Comparison of ENCODE assay signal across 1 cellular context in genomic region chr22:30430933-30431332, GRCh38.
TF ChIP-seq lines count a peak whose summit lies in the region.

No MANE protein-coding gene starts in this region.

TF ChIP-seq in H1, 55 proteins besides CTCF, POLR2A, EP300 and RAD21:
- TF ChIP-seq SIX5 (IDR thresholded peaks at IDR 0.05; ENCODE audit: low read depth, low read length), result no peak
- no peak for TF ChIP-seq SAP30 (IDR thresholded peaks at IDR 0.05; ENCODE audit: insufficient read depth, insufficient replicate concordance, low read length)
- no peak for TF ChIP-seq MAX (IDR thresholded peaks at IDR 0.05)
- no peak for TF ChIP-seq KDM5A (IDR thresholded peaks at IDR 0.05; ENCODE audit: low read length)
- TF ChIP-seq NANOG (IDR thresholded peaks at IDR 0.05; ENCODE audit: insufficient read depth, low read depth, low read length, poor library complexity, severe bottlenecking), result no peak
- no peak for TF ChIP-seq ZNF274 (IDR thresholded peaks at IDR 0.05; ENCODE audit: borderline replicate concordance, extremely low read depth, low read length)
- no peak for TF ChIP-seq KDM1A (IDR thresholded peaks at IDR 0.05; ENCODE audit: borderline replicate concordance, low read length)
- TF ChIP-seq POLR2AphosphoS5 (IDR thresholded peaks at IDR 0.05; ENCODE audit: low read depth, low read length), result no peak
- TF ChIP-seq USF2 (IDR thresholded peaks at IDR 0.05; ENCODE audit: low read length), result no peak
- TF ChIP-seq SUZ12 (IDR thresholded peaks at IDR 0.05; ENCODE audit: low read length), result no peak
- TF ChIP-seq HDAC2 (IDR thresholded peaks at IDR 0.05; ENCODE audit: borderline replicate concordance in 1 of 2, low read depth in 2 of 2, low read length in 2 of 2), result no peak
- TF ChIP-seq EGR1 (IDR thresholded peaks at IDR 0.05; ENCODE audit: borderline replicate concordance, low read depth, low read length), result no peak
- no peak for TF ChIP-seq JUND (IDR thresholded peaks at IDR 0.05; ENCODE audit: low read length)
- no peak for TF ChIP-seq EZH2 (IDR thresholded peaks at IDR 0.05; ENCODE audit: low read depth, low read length, severe bottlenecking)
- TF ChIP-seq TCF12 (IDR thresholded peaks at IDR 0.05; ENCODE audit: low read depth, low read length), result no peak
- no peak for TF ChIP-seq YY1 (IDR thresholded peaks at IDR 0.05; ENCODE audit: low read depth, low read length)
- no peak for TF ChIP-seq CTBP2 (IDR thresholded peaks at IDR 0.05; ENCODE audit: borderline replicate concordance, insufficient read depth, insufficient read length, low read length)
